ENCODE assay signal across 8 cellular contexts in the genomic region with DNA sequence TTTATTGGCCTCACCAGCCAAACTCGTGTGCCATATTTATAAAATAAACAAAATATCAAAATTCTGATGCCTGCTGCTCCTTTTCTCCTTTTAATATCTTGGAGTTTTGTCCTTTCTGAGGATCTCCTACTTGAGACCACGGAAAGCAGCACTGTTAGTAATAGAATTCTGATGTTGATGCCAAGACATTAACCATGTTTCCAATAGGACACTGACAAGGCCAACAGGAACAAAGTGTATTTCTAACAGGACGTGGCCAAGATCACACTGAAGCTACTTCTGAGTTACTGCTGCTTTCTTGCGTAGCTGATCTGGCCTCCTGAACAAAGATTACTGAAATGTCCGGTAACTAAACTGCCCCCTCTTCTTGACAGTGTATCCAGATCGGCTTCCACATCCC.
DNase-seq lines count a peak whose midpoint lies in the region; ATAC-seq and TF ChIP-seq lines count a peak whose summit lies in the region.
"Not testable (repeated sequence)": the region's sequence is repeated elsewhere in the genome, so short reads cannot be mapped to it uniquely, and the experiment has no call there.

No MANE protein-coding gene starts in this region.

- in situ Hi-C loops in Panc1 (cut with HindIII; ENCODE audit: low pct_unique_long_range_greater_than_20kb, low sequenced_read_pairs); mammary epithelial cell (cut with MboI; ENCODE audit: low sequenced_read_pairs in 2 of 2): not testable (repeated sequence)

- H3K4me3 Mint-ChIP-seq in nephron = not testable (repeated sequence)

- not testable (repeated sequence) for H3K36me3 ChIP-seq in Panc1 (ENCODE audit: control insufficient read depth, insufficient read depth, low read length); mammary epithelial cell (ENCODE audit: insufficient read depth, low read length); esophagus squamous epithelium; subcutaneous abdominal adipose tissue (ENCODE audit: control insufficient read depth in 5 of 5, insufficient read depth in 5 of 5, low read length in 5 of 5); vagina

- not testable (repeated sequence) for H3K27me3 ChIP-seq in Panc1 (ENCODE audit: control insufficient read depth, insufficient read depth, low read length); mammary epithelial cell (ENCODE audit: insufficient read depth, low read length); esophagus squamous epithelium; subcutaneous abdominal adipose tissue (ENCODE audit: control insufficient read depth in 5 of 5, insufficient read depth in 4 of 5, low read length in 5 of 5); vagina

- H3K9me3 Mint-ChIP-seq in nephron = not testable (repeated sequence)

- not testable (repeated sequence) for ATAC-seq in Panc1
- ATAC-seq in left ventricle myocardium superior = peak; percentile 20

- not testable (repeated sequence) for H3K36me3 Mint-ChIP-seq in nephron (ENCODE audit: low read depth)

- peaks cover 13% of the 10 kb centered on the region for H3K4me1 Mint-ChIP-seq in nephron

- H3K4me3 ChIP-seq in AG10803 (ENCODE audit: low read length); Panc1 (ENCODE audit: low read depth in 2 of 2, low read length in 2 of 2); mammary epithelial cell (replicated peaks in 1 of 3; ENCODE audit: insufficient read depth in 1 of 3, low read depth in 2 of 3, low read length in 3 of 3); esophagus squamous epithelium; subcutaneous abdominal adipose tissue (ENCODE audit: low read depth in 1 of 5, low read length in 5 of 5); vagina: not testable (repeated sequence)

- dilution Hi-C loops in mammary epithelial cell (cut with HindIII; ENCODE audit: low sequenced_read_pairs) = not testable (repeated sequence)

- peak; percentile 11 for DNase-seq in AG10803 (ENCODE audit: low read depth)
- DNase-seq in Panc1 (ENCODE audit: low read depth, low spot score); mammary epithelial cell; esophagus squamous epithelium (lab: John Stamatoyannopoulos, UW); left ventricle myocardium superior; vagina (ENCODE audit: extremely low spot score in 2 of 2): not testable (repeated sequence)

- H3K4me1 ChIP-seq in Panc1 (ENCODE audit: control insufficient read depth, insufficient read depth, low read length); mammary epithelial cell (ENCODE audit: insufficient read depth, low read length); vagina: not testable (repeated sequence)
- peaks cover 0 to 13% (median 0%) of the 10 kb centered on the region in 3 donors for H3K4me1 ChIP-seq in esophagus squamous epithelium
- H3K4me1 ChIP-seq in subcutaneous abdominal adipose tissue (ENCODE audit: control insufficient read depth in 5 of 5, insufficient read depth in 5 of 5, low read length in 5 of 5) = peaks cover 0 to 11% (median 6%) of the 10 kb centered on the region in 5 donors

- H3K79me2 ChIP-seq in mammary epithelial cell (ENCODE audit: insufficient read depth, low read length) = not testable (repeated sequence)

- CTCF ChIA-PET in Panc1 (lab: Charles Lee); mammary epithelial cell (lab: Charles Lee; ENCODE audit: low non-redundant PET): not testable (repeated sequence)

- WGBS in mammary epithelial cell (ENCODE audit: low coverage, missing lambda C conversion rate) = 92% methylated on average over 6 of the region's 6 CpGs
- WGBS in esophagus squamous epithelium, 2 donors = 63 to 67% methylated on average over 6 of the region's 6 CpGs

- not testable (repeated sequence) for H3K27ac ChIP-seq in Panc1 (ENCODE audit: low read length); mammary epithelial cell (ENCODE audit: insufficient read depth, low read depth, low read length)
- H3K27ac ChIP-seq in esophagus squamous epithelium = peak overlapping the region in 3 of 4 donors; percentile 22 to 49 (median 48)
- peak overlapping the region; percentile 69 for H3K27ac ChIP-seq in subcutaneous abdominal adipose tissue (ENCODE audit: low read depth, low read length)
- H3K27ac ChIP-seq in vagina = peak overlapping the region; percentile 27

- H3K27me3 Mint-ChIP-seq in nephron (ENCODE audit: low read depth) = not testable (repeated sequence)

- POLR2A ChIA-PET in Panc1 (lab: Charles Lee) = not testable (repeated sequence)

- H4K20me1 ChIP-seq in mammary epithelial cell (ENCODE audit: insufficient read depth, low read length) = not testable (repeated sequence)

- not testable (repeated sequence) for TF ChIP-seq POLR2A in esophagus squamous epithelium (IDR thresholded peaks at IDR 0.05); vagina (IDR thresholded peaks at IDR 0.05)

- TF ChIP-seq CTCF in AG10803 (conservative IDR thresholded peaks at IDR 0.05; ENCODE audit: low read length); Panc1 (IDR thresholded peaks at IDR 0.05); mammary epithelial cell (conservative IDR thresholded peaks at IDR 0.05 in 1 of 2, IDR thresholded peaks at IDR 0.05 in 1 of 2; ENCODE audit: extremely low read depth in 1 of 2, insufficient read depth in 1 of 2, low read depth in 1 of 2, low read length in 2 of 2); esophagus squamous epithelium (IDR thresholded peaks at IDR 0.05); nephron (IDR thresholded peaks at IDR 0.05; ENCODE audit: unreplicated experiment in 3 of 3); vagina (IDR thresholded peaks at IDR 0.05): not testable (repeated sequence)

- BruUV-seq in Panc1 (replicated peaks; lab: Mats Ljungman, UMichigan) = TSS peak; percentile 76
- TSS peak; percentile 74 for BruUV-seq in mammary epithelial cell (replicated peaks; lab: Mats Ljungman, UMichigan)

- H3K4me2 ChIP-seq in mammary epithelial cell (ENCODE audit: insufficient read depth, low read depth, low read length) = not testable (repeated sequence)

- not testable (repeated sequence) for H3K9ac ChIP-seq in mammary epithelial cell (ENCODE audit: insufficient read depth, low read length); subcutaneous abdominal adipose tissue (ENCODE audit: low read length in 5 of 5)

- not testable (repeated sequence) for H3K9me3 ChIP-seq in Panc1 (ENCODE audit: control insufficient read depth, insufficient read depth, low read depth, low read length); mammary epithelial cell (replicated peaks; ENCODE audit: insufficient read depth, low read length); esophagus squamous epithelium; subcutaneous abdominal adipose tissue (ENCODE audit: control insufficient read depth in 5 of 5, low read length in 5 of 5); vagina

- not testable (repeated sequence) for H2AFZ ChIP-seq in mammary epithelial cell (ENCODE audit: low read depth, low read length)

- intact Hi-C loops in Panc1 (cut with micrococcal nuclease; ENCODE audit: unreplicated experiment); mammary epithelial cell (cut with micrococcal nuclease); esophagus squamous epithelium (cut with DNase I); left ventricle myocardium superior (cut with micrococcal nuclease); vagina (cut with DNase I): not testable (repeated sequence)

- peak overlapping the region in 2 of 3 experiments; percentile 70 to 80 for H3K27ac Mint-ChIP-seq in nephron
